Comparison of ENCODE assay signal across 8 cellular contexts in genomic region chr12:21774358-21775129, GRCh38. TPM values are rescaled to one million over a fixed set of nuclear protein-coding genes. Genes with fewer than 3 reads are reported as not detected.
DNase-seq lines count a peak whose midpoint lies in the region; ATAC-seq and TF ChIP-seq lines count a peak whose summit lies in the region.

KCNJ8 (minus strand) TSS chr12:21774706; CDS start chr12:21773616, 1,090 bp downstream.

- TF ChIP-seq EP300 in gastroesophageal sphincter (IDR thresholded peaks at IDR 0.05) = peak; percentile 15

- ATAC-seq in gastroesophageal sphincter = peak; percentile 87
- ATAC-seq in stimulated activated memory B cell treated with anti-CD40 and anti-IgM and Interleukin-4, amounts not matched to agents 10 μg/mL and 1 μg/mL and 100 μg/mL, for 72 hours = no peak

- no peaks in the 10 kb centered on the region for H3K27me3 ChIP-seq in gastroesophageal sphincter

- in situ Hi-C loops in KBM-7 (cut with MboI; ENCODE audit: low pct_unique_long_range_greater_than_20kb, low sequenced_read_pairs) = no loop called here

- no peaks in the 10 kb centered on the region for H3K9me3 ChIP-seq in gastroesophageal sphincter

- H3K36me3 Mint-ChIP-seq in neural crest cell (ENCODE audit: low read depth) = no peaks in the 10 kb centered on the region
- no peaks in the 10 kb centered on the region for H3K36me3 Mint-ChIP-seq in stimulated activated memory B cell treated with anti-CD40 and anti-IgM and Interleukin-4, amounts not matched to agents 10 μg/mL and 1 μg/mL and 100 μg/mL, for 72 hours

- WGBS in gastroesophageal sphincter (ENCODE audit: low coverage in 1 of 2), 2 donors = 0 to 3% methylated on average over 7 to 17 of the region's 49 CpGs

- no peaks in the 10 kb centered on the region for H3K9me3 Mint-ChIP-seq in neural crest cell
- H3K9me3 Mint-ChIP-seq in stimulated activated memory B cell treated with anti-CD40 and anti-IgM and Interleukin-4, amounts not matched to agents 10 μg/mL and 1 μg/mL and 100 μg/mL, for 72 hours = no peaks in the 10 kb centered on the region

- H3K27me3 Mint-ChIP-seq in neural crest cell (ENCODE audit: low read depth) = peaks cover 48% of the 10 kb centered on the region
- peaks cover 39% of the 10 kb centered on the region for H3K27me3 Mint-ChIP-seq in stimulated activated memory B cell treated with anti-CD40 and anti-IgM and Interleukin-4, amounts not matched to agents 10 μg/mL and 1 μg/mL and 100 μg/mL, for 72 hours

- H3K4me3 ChIP-seq in gastroesophageal sphincter = peak within 1 kb of the TSS; percentile 69 to 94

- TF ChIP-seq POLR2A in gastroesophageal sphincter (IDR thresholded peaks at IDR 0.05) = peak; percentile 34

- TF ChIP-seq CTCF in gastroesophageal sphincter (IDR thresholded peaks at IDR 0.05) (no peak), neural crest cell (conservative IDR thresholded peaks at IDR 0.05) (no peak)

- no peak within 1 kb of the TSS for H3K27ac Mint-ChIP-seq in neural crest cell (ENCODE audit: unreplicated experiment)
- H3K27ac Mint-ChIP-seq in stimulated activated memory B cell treated with anti-CD40 and anti-IgM and Interleukin-4, amounts not matched to agents 10 μg/mL and 1 μg/mL and 100 μg/mL, for 72 hours = no peak within 1 kb of the TSS

- H3K27ac ChIP-seq in gastroesophageal sphincter = peak within 1 kb of the TSS; percentile 93 to 94 (median 93)

- peak within 1 kb of the TSS; percentile 82 for H3K4me3 Mint-ChIP-seq in neural crest cell
- H3K4me3 Mint-ChIP-seq in stimulated activated memory B cell treated with anti-CD40 and anti-IgM and Interleukin-4, amounts not matched to agents 10 μg/mL and 1 μg/mL and 100 μg/mL, for 72 hours = no peak within 1 kb of the TSS

- H3K4me1 Mint-ChIP-seq in neural crest cell = peaks cover 21% of the 10 kb centered on the region
- peaks cover 5% of the 10 kb centered on the region for H3K4me1 Mint-ChIP-seq in stimulated activated memory B cell treated with anti-CD40 and anti-IgM and Interleukin-4, amounts not matched to agents 10 μg/mL and 1 μg/mL and 100 μg/mL, for 72 hours

- H3K36me3 ChIP-seq in gastroesophageal sphincter = peaks cover 0 to 7% of the 10 kb centered on the region in 2 donors

- DNase-seq in DMS53 (lab: John Stamatoyannopoulos, UW) = peak; percentile 70
- DNase-seq in DMS53 treated with DMSO at 0.1 percent for 48 hours (lab: John Stamatoyannopoulos, UW; ENCODE audit: unreplicated experiment) = no peak
- peak; percentile 68 for DNase-seq in T1000 (lab: John Stamatoyannopoulos, UW)
- peak; percentile 64 for DNase-seq in neural crest cell (ENCODE audit: low read depth, low spot score)
- DNase-seq in dermis blood vessel endothelial cell = no peak
- no peak for DNase-seq in KBM-7

- peaks cover 0 to 71% (median 5%) of the 10 kb centered on the region in 3 donors for H3K4me1 ChIP-seq in gastroesophageal sphincter

RNA-seq across cellular contexts. Expression of gene KCNJ8, which starts in this region (rescaled TPM):
- total RNA-seq in gastroesophageal sphincter (10 to 100 TPM; 28.2 to 36.4 (median 31.6) TPM), neural crest cell (4.0 and 4.6 TPM in 2 replicates), dermis blood vessel endothelial cell (0.14 and 0.17 TPM in 2 replicates)

Comparison
In these comparisons a context has a peak if more than half of its experiments do, and no peak if none do; other contexts are left out.
1. DNase-seq: peak in DMS53 (single experiment), T1000 (single experiment) and neural crest cell (single experiment); none in DMS53 treated with DMSO at 0.1 percent for 48 hours (single experiment), dermis blood vessel endothelial cell (single experiment) and KBM-7 (single experiment).